In genomic region chr3:47802734-47803477, GRCh38 we compare ENCODE assay signal across 8 cellular contexts. TPM values are rescaled to one million over a fixed set of nuclear protein-coding genes. Genes with fewer than 3 reads are reported as not detected.
A peak's percentile ranks its signal among the peaks of the same experiment; 100 is the strongest.
DNase-seq lines count a peak whose midpoint lies in the region; ATAC-seq, FAIRE-seq and TF ChIP-seq lines count a peak whose summit lies in the region.

A gene with protein sequence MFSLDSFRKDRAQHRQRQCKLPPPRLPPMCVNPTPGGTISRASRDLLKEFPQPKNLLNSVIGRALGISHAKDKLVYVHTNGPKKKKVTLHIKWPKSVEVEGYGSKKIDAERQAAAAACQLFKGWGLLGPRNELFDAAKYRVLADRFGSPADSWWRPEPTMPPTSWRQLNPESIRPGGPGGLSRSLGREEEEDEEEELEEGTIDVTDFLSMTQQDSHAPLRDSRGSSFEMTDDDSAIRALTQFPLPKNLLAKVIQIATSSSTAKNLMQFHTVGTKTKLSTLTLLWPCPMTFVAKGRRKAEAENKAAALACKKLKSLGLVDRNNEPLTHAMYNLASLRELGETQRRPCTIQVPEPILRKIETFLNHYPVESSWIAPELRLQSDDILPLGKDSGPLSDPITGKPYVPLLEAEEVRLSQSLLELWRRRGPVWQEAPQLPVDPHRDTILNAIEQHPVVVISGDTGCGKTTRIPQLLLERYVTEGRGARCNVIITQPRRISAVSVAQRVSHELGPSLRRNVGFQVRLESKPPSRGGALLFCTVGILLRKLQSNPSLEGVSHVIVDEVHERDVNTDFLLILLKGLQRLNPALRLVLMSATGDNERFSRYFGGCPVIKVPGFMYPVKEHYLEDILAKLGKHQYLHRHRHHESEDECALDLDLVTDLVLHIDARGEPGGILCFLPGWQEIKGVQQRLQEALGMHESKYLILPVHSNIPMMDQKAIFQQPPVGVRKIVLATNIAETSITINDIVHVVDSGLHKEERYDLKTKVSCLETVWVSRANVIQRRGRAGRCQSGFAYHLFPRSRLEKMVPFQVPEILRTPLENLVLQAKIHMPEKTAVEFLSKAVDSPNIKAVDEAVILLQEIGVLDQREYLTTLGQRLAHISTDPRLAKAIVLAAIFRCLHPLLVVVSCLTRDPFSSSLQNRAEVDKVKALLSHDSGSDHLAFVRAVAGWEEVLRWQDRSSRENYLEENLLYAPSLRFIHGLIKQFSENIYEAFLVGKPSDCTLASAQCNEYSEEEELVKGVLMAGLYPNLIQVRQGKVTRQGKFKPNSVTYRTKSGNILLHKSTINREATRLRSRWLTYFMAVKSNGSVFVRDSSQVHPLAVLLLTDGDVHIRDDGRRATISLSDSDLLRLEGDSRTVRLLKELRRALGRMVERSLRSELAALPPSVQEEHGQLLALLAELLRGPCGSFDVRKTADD (plus strand): TSS chr3:47803138. CDS start chr3:47810684, 7,546 bp downstream.

- ATAC-seq in GM21737 (IDR thresholded peaks at IDR 0.05; ENCODE audit: unreplicated experiment): peak; percentile 85

- CTCF ChIA-PET in activated naive CD4-positive, alpha-beta T cell treated with anti-CD3 and anti-CD28 coated beads for 36 hours (lab: Charles Lee): interaction anchor here (0.9 to 1.3 kb wide), 3 partner anchors 22 to 282 kb away, joined by 3 to 6 read pairs (median 5); no protein-coding TSS in a partner anchor

- peak within 1 kb of the TSS; percentile 96 for H3K4me3 Mint-ChIP-seq in activated naive CD4-positive, alpha-beta T cell treated with anti-CD3 and anti-CD28 coated beads for 36 hours

- FAIRE-seq in frontal cortex (lab: Jason Lieb, UNC): no peak

- H3K4me3 ChIP-seq in neutrophil (ENCODE audit: low read depth in 1 of 2, low read length in 1 of 2): peak within 1 kb of the TSS; percentile 79 to 81

- H3K27ac Mint-ChIP-seq in activated naive CD4-positive, alpha-beta T cell treated with anti-CD3 and anti-CD28 coated beads for 36 hours: peak within 1 kb of the TSS; percentile 92

- no peaks in the 10 kb centered on the region for H3K27me3 ChIP-seq in neutrophil

- peaks cover 21% of the 10 kb centered on the region for H3K4me1 Mint-ChIP-seq in activated naive CD4-positive, alpha-beta T cell treated with anti-CD3 and anti-CD28 coated beads for 36 hours (ENCODE audit: low read depth)

- peaks cover 13% of the 10 kb centered on the region in 2 experiments for H3K4me1 ChIP-seq in neutrophil (ENCODE audit: control insufficient read depth in 1 of 2, insufficient read depth in 1 of 2, low read depth in 1 of 2, low read length in 1 of 2)

- no peak for TF ChIP-seq CTCF in neutrophil (IDR thresholded peaks at IDR 0.05)
- no peak for TF ChIP-seq CTCF in subcutaneous adipose tissue (IDR thresholded peaks at IDR 0.05; ENCODE audit: low read depth)

- H3K27ac ChIP-seq in neutrophil: peak within 1 kb of the TSS; percentile 90

- H3K27me3 Mint-ChIP-seq in activated naive CD4-positive, alpha-beta T cell treated with anti-CD3 and anti-CD28 coated beads for 36 hours (ENCODE audit: low read depth): no peaks in the 10 kb centered on the region

- H3K36me3 ChIP-seq in neutrophil: peaks cover 11% of the 10 kb centered on the region

- no peaks in the 10 kb centered on the region for H3K9me3 ChIP-seq in neutrophil

- in situ Hi-C loops in SK-MEL-5 (cut with HindIII; ENCODE audit: low pct_unique_long_range_greater_than_20kb, low sequenced_read_pairs): no loop called here

- peak; percentile 85 for DNase-seq in EL
- peak; percentile 84 for DNase-seq in KG1 (lab: John Stamatoyannopoulos, UW)
- peak; percentile 73 for DNase-seq in SK-MEL-5 (ENCODE audit: low read depth, low spot score)
- DNase-seq in activated naive CD4-positive, alpha-beta T cell treated with anti-CD3 and anti-CD28 coated beads for 36 hours: peak; percentile 87
- DNase-seq in frontal cortex (ENCODE audit: low spot score in 2 of 2): peak; percentile 94 to 97

- no peaks in the 10 kb centered on the region for H3K9me3 Mint-ChIP-seq in activated naive CD4-positive, alpha-beta T cell treated with anti-CD3 and anti-CD28 coated beads for 36 hours

- peaks cover 6% of the 10 kb centered on the region for H3K36me3 Mint-ChIP-seq in activated naive CD4-positive, alpha-beta T cell treated with anti-CD3 and anti-CD28 coated beads for 36 hours (ENCODE audit: low read depth)

- intact Hi-C loops in activated naive CD4-positive, alpha-beta T cell treated with anti-CD3 and anti-CD28 coated beads for 36 hours (cut with micrococcal nuclease): loop anchor here (1.0 to 5.0 kb wide), 7 partner anchors 14 to 826 kb away; partner anchors contain the start of genes CCDC12, ELP6, NBEAL2 and SMARCC1

RNA-seq across cellular contexts. Expression of the gene that starts here (rescaled TPM):
- 96.6 and 100 TPM in 2 replicates for total RNA-seq in SK-MEL-5 (2014; rRNA removed; shearing (Covaris generic))
- polyA plus RNA-seq in SK-MEL-5 (2015; cell fraction: cytosol; rRNA removed): 94.4 and 109 TPM in 2 replicates
- 221 and 231 TPM in 2 replicates for polyA plus RNA-seq in SK-MEL-5 (2015; cell fraction: nucleus; rRNA removed)
- total RNA-seq in activated naive CD4-positive, alpha-beta T cell treated with anti-CD3 and anti-CD28 coated beads for 36 hours: 10 to 100 TPM; 65.6 to 69.9 TPM
- 68.9 TPM for total RNA-seq in frontal cortex
- 10 to 100 TPM; 31.4 to 59.3 (median 41.2) TPM for total RNA-seq in subcutaneous adipose tissue

Comparison
In these comparisons a context has a peak if more than half of its experiments do, and no peak if none do; other contexts are left out.
1. Peak in every context shown above with its lines: DNase-seq, ATAC-seq, H3K4me3 ChIP-seq and H3K27ac ChIP-seq.